2 cellular contexts compared by ENCODE assay signal in genomic region chr1:53943490-53944043, GRCh38.
TF ChIP-seq lines count a peak whose summit lies in the region.

No MANE protein-coding gene starts in this region.

TF ChIP-seq in SK-N-SH, 30 proteins besides CTCF, POLR2A, EP300 and RAD21:
- no peak for TF ChIP-seq TCF12 (IDR thresholded peaks at IDR 0.05)
- no peak for TF ChIP-seq GABPA (IDR thresholded peaks at IDR 0.05; ENCODE audit: low read depth)
- TF ChIP-seq MEF2A (IDR thresholded peaks at IDR 0.05; ENCODE audit: borderline replicate concordance, low read depth): no peak
- no peak for TF ChIP-seq JUND (IDR thresholded peaks at IDR 0.05)
- TF ChIP-seq FOXJ3 (CRISPR knock-in tag; IDR thresholded peaks at IDR 0.05): no peak
- no peak for TF ChIP-seq REST (IDR thresholded peaks at IDR 0.05; ENCODE audit: low read depth, low read length)

TF ChIP-seq in SK-N-SH treated with all-trans-retinoic acid at 6 μM for 48 hours, 23 proteins besides CTCF, POLR2A, EP300 and RAD21:
- TF ChIP-seq OSR1 (CRISPR knock-in tag; IDR thresholded peaks at IDR 0.05): no peak
- no peak for TF ChIP-seq PPARA (CRISPR knock-in tag; IDR thresholded peaks at IDR 0.05; ENCODE audit: borderline replicate concordance)
- no peak for TF ChIP-seq BACH2 (CRISPR knock-in tag; IDR thresholded peaks at IDR 0.05; ENCODE audit: borderline replicate concordance)
- TF ChIP-seq GLIS3 (CRISPR knock-in tag; IDR thresholded peaks at IDR 0.05): no peak
- no peak for TF ChIP-seq ISL1 (CRISPR knock-in tag; IDR thresholded peaks at IDR 0.05)
- no peak for TF ChIP-seq ZNF8 (CRISPR knock-in tag; IDR thresholded peaks at IDR 0.05)
- TF ChIP-seq ARNTL (CRISPR knock-in tag; IDR thresholded peaks at IDR 0.05; ENCODE audit: borderline replicate concordance, low read depth): no peak
- no peak for TF ChIP-seq ZFP30 (CRISPR knock-in tag; IDR thresholded peaks at IDR 0.05)
